ENCODE assay signal across 1 cellular context in genomic region chr5:157599565-157599964, GRCh38.
TF ChIP-seq lines count a peak whose summit lies in the region.

No MANE protein-coding gene starts in this region.

TF ChIP-seq in IMR-90, 13 proteins besides CTCF, POLR2A, EP300 and RAD21:
- TF ChIP-seq, protein P1, sequence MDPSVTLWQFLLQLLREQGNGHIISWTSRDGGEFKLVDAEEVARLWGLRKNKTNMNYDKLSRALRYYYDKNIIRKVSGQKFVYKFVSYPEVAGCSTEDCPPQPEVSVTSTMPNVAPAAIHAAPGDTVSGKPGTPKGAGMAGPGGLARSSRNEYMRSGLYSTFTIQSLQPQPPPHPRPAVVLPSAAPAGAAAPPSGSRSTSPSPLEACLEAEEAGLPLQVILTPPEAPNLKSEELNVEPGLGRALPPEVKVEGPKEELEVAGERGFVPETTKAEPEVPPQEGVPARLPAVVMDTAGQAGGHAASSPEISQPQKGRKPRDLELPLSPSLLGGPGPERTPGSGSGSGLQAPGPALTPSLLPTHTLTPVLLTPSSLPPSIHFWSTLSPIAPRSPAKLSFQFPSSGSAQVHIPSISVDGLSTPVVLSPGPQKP (IDR thresholded peaks at IDR 0.05; ENCODE audit: borderline replicate concordance, low read depth, low read length): no peak
- TF ChIP-seq MAZ (IDR thresholded peaks at IDR 0.05; ENCODE audit: borderline replicate concordance, low read depth, low read length) (no peak), MAFK (IDR thresholded peaks at IDR 0.05; ENCODE audit: low read depth, low read length) (no peak), SMC3 (IDR thresholded peaks at IDR 0.05; ENCODE audit: low read depth, low read length) (no peak), CHD1 (IDR thresholded peaks at IDR 0.05; ENCODE audit: low read depth, low read length) (no peak), FOS (IDR thresholded peaks at IDR 0.05; ENCODE audit: low read depth, low read length) (no peak), CEBPB (IDR thresholded peaks at IDR 0.05; ENCODE audit: low read depth, low read length) (no peak), USF2 (IDR thresholded peaks at IDR 0.05; ENCODE audit: low read depth, low read length) (no peak), BHLHE40 (IDR thresholded peaks at IDR 0.05; ENCODE audit: low read depth, low read length) (no peak), MXI1 (IDR thresholded peaks at IDR 0.05; ENCODE audit: borderline replicate concordance, low read depth, low read length) (no peak), RFX5 (IDR thresholded peaks at IDR 0.05; ENCODE audit: low read depth, low read length) (no peak), RCOR1 (IDR thresholded peaks at IDR 0.05; ENCODE audit: insufficient replicate concordance, low read length) (no peak)
TF ChIP-seq in IMR-90: peak in this region for 0.
